ENCODE assay signal across 8 cellular contexts in genomic region chr4:1682860-1683259, GRCh38. TPM values are rescaled to one million over a fixed set of nuclear protein-coding genes. Genes with fewer than 3 reads are reported as not detected.
DNase-seq lines count a peak whose midpoint lies in the region; ATAC-seq and TF ChIP-seq lines count a peak whose summit lies in the region.

No MANE protein-coding gene starts in this region.

- H3K9ac ChIP-seq in GM23248 = peak overlapping the region; percentile 78

- TF ChIP-seq CTCF in foreskin fibroblast (IDR thresholded peaks at IDR 0.05; ENCODE audit: low read depth, low read length) (no peak), spleen (IDR thresholded peaks at IDR 0.05 in 8 of 11, conservative IDR thresholded peaks at IDR 0.05 in 3 of 11) (no peak)

- DNase-seq in GM23248 (no peak), foreskin fibroblast (no peak), spleen (peak; percentile 61), DMS114 treated with DMSO at 0.1 percent for 48 hours (lab: John Stamatoyannopoulos, UW; ENCODE audit: unreplicated experiment) (no peak), NCI-H146 (lab: John Stamatoyannopoulos, UW) (no peak)
- no peak for DNase-seq in activated CD4-positive, alpha-beta memory T cell treated with anti-CD3 and anti-CD28 coated beads for 36 hours

- H3K9me3 Mint-ChIP-seq in activated CD4-positive, alpha-beta memory T cell treated with anti-CD3 and anti-CD28 coated beads for 36 hours = no peaks in the 10 kb centered on the region

- H3K9me2 ChIP-seq in GM23248 (ENCODE audit: insufficient read depth) = no peaks in the 10 kb centered on the region

- no peaks in the 10 kb centered on the region for H3K36me3 ChIP-seq in GM23248 (ENCODE audit: low read depth)
- H3K36me3 ChIP-seq in spleen = no peaks in the 10 kb centered on the region

- peak overlapping the region; percentile 76 for H3K4me3 Mint-ChIP-seq in activated CD4-positive, alpha-beta memory T cell treated with anti-CD3 and anti-CD28 coated beads for 36 hours

- H4K20me1 ChIP-seq in GM23248 (ENCODE audit: insufficient read depth) = no peaks in the 10 kb centered on the region

- H3K4me3 ChIP-seq in GM23248 (peak overlapping the region; percentile 70), foreskin fibroblast (ENCODE audit: low read depth in 1 of 2, low read length in 2 of 2) (peak overlapping the region; percentile 54 to 60), spleen (peak overlapping the region in 6 of 8 donors; percentile 59 to 92 (median 68))

- CTCF ChIA-PET in activated CD4-positive, alpha-beta memory T cell treated with anti-CD3 and anti-CD28 coated beads for 36 hours (lab: Charles Lee) = interaction anchor here (1.4 to 2.2 kb wide), 2 partner anchors 11 to 128 kb away, joined by 4 to 18 read pairs; no protein-coding TSS in a partner anchor

- H3K4me1 ChIP-seq in GM23248 (ENCODE audit: insufficient read depth) (no peaks in the 10 kb centered on the region), spleen (peaks cover 8 to 25% (median 18%) of the 10 kb centered on the region in 6 donors)

- peaks cover 17% of the 10 kb centered on the region for H3F3A ChIP-seq in GM23248 (ENCODE audit: insufficient read depth)

- peak overlapping the region; percentile 79 for H2AFZ ChIP-seq in GM23248

- no peak for TF ChIP-seq POLR2A in spleen (IDR thresholded peaks at IDR 0.05)

- WGBS in GM23248 (ENCODE audit: low coverage in 1 of 2, low lambda C conversion rate in 2 of 2, missing lambda C conversion rate in 2 of 2), 2 experiments = 95 to 96% methylated on average over 13 of the region's 13 CpGs
- 87 to 89% (median 88%) methylated on average over 13 of the region's 13 CpGs for WGBS in spleen, 5 donors

- no peaks in the 10 kb centered on the region for H3K79me2 ChIP-seq in GM23248 (ENCODE audit: insufficient read depth)

- peaks cover 9% of the 10 kb centered on the region for H3K4me1 Mint-ChIP-seq in activated CD4-positive, alpha-beta memory T cell treated with anti-CD3 and anti-CD28 coated beads for 36 hours (ENCODE audit: low read depth)

- H3K27ac ChIP-seq in GM23248 = peak overlapping the region; percentile 84
- peak overlapping the region in 7 of 8 donors; percentile 58 to 85 (median 80) for H3K27ac ChIP-seq in spleen

- intact Hi-C loops in activated CD4-positive, alpha-beta memory T cell treated with anti-CD3 and anti-CD28 coated beads for 36 hours (cut with micrococcal nuclease) = loop anchor here (5.0 to 10.0 kb wide), 2 partner anchors 172 to 896 kb away; partner anchors contain the start of gene LETM1
- intact Hi-C loops in spleen (cut with DNase I; ENCODE audit: low total_unique reads) = no loop called here

- ATAC-seq in GM18502 (IDR thresholded peaks at IDR 0.05; ENCODE audit: poor library complexity, unreplicated experiment) (no peak), HG02970 (IDR thresholded peaks at IDR 0.05; ENCODE audit: low FRiP score, unreplicated experiment) (no peak)

- H3K36me3 Mint-ChIP-seq in activated CD4-positive, alpha-beta memory T cell treated with anti-CD3 and anti-CD28 coated beads for 36 hours = no peaks in the 10 kb centered on the region

- H3K27me3 Mint-ChIP-seq in activated CD4-positive, alpha-beta memory T cell treated with anti-CD3 and anti-CD28 coated beads for 36 hours = no peaks in the 10 kb centered on the region

- no peak overlapping the region for H3K27ac Mint-ChIP-seq in activated CD4-positive, alpha-beta memory T cell treated with anti-CD3 and anti-CD28 coated beads for 36 hours

- in situ Hi-C loops in GM23248 (cut with MboI) = no loop called here

- H3K4me2 ChIP-seq in GM23248 (ENCODE audit: unreplicated experiment) = peak overlapping the region; percentile 87

- H3K27me3 ChIP-seq in GM23248 (replicated peaks; ENCODE audit: insufficient read depth) (no peaks in the 10 kb centered on the region), spleen (replicated peaks in 1 of 7) (no peaks in the 10 kb centered on the region)

- POLR2A ChIA-PET in activated CD4-positive, alpha-beta memory T cell treated with anti-CD3 and anti-CD28 coated beads for 36 hours (lab: Charles Lee) = no interaction called here

- no peaks in the 10 kb centered on the region for H3K9me3 ChIP-seq in GM23248 (ENCODE audit: low read depth)
- no peaks in the 10 kb centered on the region for H3K9me3 ChIP-seq in spleen

RNA-seq across cellular contexts. Expression of gene FAM53A, which starts 1.3 kb away (rescaled TPM):
- total RNA-seq in GM23248 (2014; rRNA removed; shearing (Covaris generic)) = 3.8 and 15.3 TPM in 2 replicates
- 1.4 and 2.8 TPM in 2 replicates for polyA plus RNA-seq in GM23248 (2016; fragmentation: Nextera tagmentation; extraction: Ambion mirVana)
- total RNA-seq in activated CD4-positive, alpha-beta memory T cell treated with anti-CD3 and anti-CD28 coated beads for 36 hours = 1 to 10 TPM; 1.3 to 1.4 TPM
- 1 to 10 TPM in 6 of 7 donors, under 1 TPM in 1; 0.60 to 4.3 (median 1.9) TPM for total RNA-seq in spleen
- polyA plus RNA-seq in spleen = 1 to 10 TPM; 1.2 to 2.7 (median 2.4) TPM

RNA-seq across cellular contexts. Expression of gene SLBP, which starts 29.3 kb away (rescaled TPM):
- total RNA-seq in GM23248 (2014; rRNA removed; shearing (Covaris generic)) = 72.7 and 74.4 TPM in 2 replicates
- 85.6 and 85.8 TPM in 2 replicates for polyA plus RNA-seq in GM23248 (2016; fragmentation: Nextera tagmentation; extraction: Ambion mirVana)
- 100 to 1,000 TPM; 103 to 106 TPM for total RNA-seq in activated CD4-positive, alpha-beta memory T cell treated with anti-CD3 and anti-CD28 coated beads for 36 hours
- 10 to 100 TPM; 29.0 to 52.0 (median 34.4) TPM for total RNA-seq in spleen
- 10 to 100 TPM; 24.0 to 41.9 (median 35.0) TPM for polyA plus RNA-seq in spleen

RNA-seq across cellular contexts. Expression of gene TMEM129, which starts 38.3 kb away (rescaled TPM):
- 55.4 and 80.2 TPM in 2 replicates for total RNA-seq in GM23248 (2014; rRNA removed; shearing (Covaris generic))
- polyA plus RNA-seq in GM23248 (2016; fragmentation: Nextera tagmentation; extraction: Ambion mirVana) (32.6 and 35.7 TPM in 2 replicates), spleen (10 to 100 TPM; 17.2 to 32.7 (median 21.9) TPM)
- 10 to 100 TPM; 16.2 to 18.1 TPM for total RNA-seq in activated CD4-positive, alpha-beta memory T cell treated with anti-CD3 and anti-CD28 coated beads for 36 hours
- total RNA-seq in spleen = 10 to 100 TPM; 24.2 to 51.0 (median 34.7) TPM

RNA-seq across cellular contexts. Expression of gene TACC3, which starts 38.5 kb away (rescaled TPM):
- total RNA-seq in GM23248 (2014; rRNA removed; shearing (Covaris generic)) = 3.8 and 9.7 TPM in 2 replicates
- polyA plus RNA-seq in GM23248 (2016; fragmentation: Nextera tagmentation; extraction: Ambion mirVana) (18.2 and 21.1 TPM in 2 replicates), spleen (10 to 100 TPM; 49.7 to 56.6 (median 50.3) TPM)
- total RNA-seq in activated CD4-positive, alpha-beta memory T cell treated with anti-CD3 and anti-CD28 coated beads for 36 hours = 100 to 1,000 TPM; 194 to 201 TPM
- 10 to 100 TPM; 33.3 to 84.4 (median 56.5) TPM for total RNA-seq in spleen
